ENCODE assay signal across 8 cellular contexts in the genomic region with DNA sequence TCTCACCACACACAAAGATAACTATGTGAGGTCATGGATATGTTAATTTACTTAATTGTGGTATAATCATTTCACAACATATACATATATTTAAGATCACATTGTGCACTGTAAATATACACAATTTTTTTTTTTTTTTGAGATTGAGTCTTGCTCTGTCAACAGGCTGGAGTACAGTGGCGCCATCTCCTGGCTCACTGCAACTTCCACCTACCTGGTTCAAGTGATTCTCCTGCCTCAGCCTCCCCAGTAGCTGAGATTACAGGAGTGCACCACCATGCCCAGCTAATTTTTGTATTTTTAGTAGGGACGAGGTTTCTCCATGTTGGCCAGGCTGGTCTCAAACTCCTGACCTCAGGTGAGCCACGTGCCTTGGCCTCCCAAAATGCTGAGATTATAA. TPM values are rescaled to one million over a fixed set of nuclear protein-coding genes. Genes with fewer than 3 reads are reported as not detected.
DNase-seq lines count a peak whose midpoint lies in the region; ATAC-seq and TF ChIP-seq lines count a peak whose summit lies in the region.

No MANE protein-coding gene starts in this region.

- peaks cover 10% of the 10 kb centered on the region for H3K9me3 ChIP-seq in left ventricle myocardium inferior (replicated peaks)

- peak; percentile 53 for TF ChIP-seq CTCF in left ventricle myocardium inferior (IDR thresholded peaks at IDR 0.05; ENCODE audit: borderline replicate concordance)

- no peaks in the 10 kb centered on the region for H3K27me3 ChIP-seq in left ventricle myocardium inferior (ENCODE audit: low read depth)

- ATAC-seq in Right ventricle myocardium inferior (no peak), HG03521 (IDR thresholded peaks at IDR 0.05; ENCODE audit: unreplicated experiment) (no peak)

- DNase-seq in left ventricle myocardium inferior (no peak), Right ventricle myocardium inferior (ENCODE audit: missing footprints) (no peak), fibroblast of gingiva (ENCODE audit: low read depth) (peak; percentile 27), dedifferentiated amniotic fluid mesenchymal stem cell (ENCODE audit: extremely low spot score) (no peak), GM19240 (ENCODE audit: insufficient read length, low spot score) (no peak)
- DNase-seq in activated CD4-positive, alpha-beta T cell treated with anti-CD3 and anti-CD28 coated beads for 48 hours, result peak; percentile 71
- peak; percentile 23 for DNase-seq in stimulated activated CD4-positive, alpha-beta T cell treated with anti-CD3 and anti-CD28 coated beads, Interleukin-2, amount 100 ng/mL, for 4 hours (ENCODE audit: low read depth)

- H3K4me3 ChIP-seq in left ventricle myocardium inferior, result no peak overlapping the region

- H3K36me3 ChIP-seq in left ventricle myocardium inferior, result no peaks in the 10 kb centered on the region

- intact Hi-C loops in left ventricle myocardium inferior (cut with micrococcal nuclease), result no loop called here
- intact Hi-C loops in Right ventricle myocardium inferior (cut with DNase I), result no loop called here

- H3K27ac ChIP-seq in left ventricle myocardium inferior (replicated peaks), result no peak overlapping the region

- peaks cover 5% of the 10 kb centered on the region for H3K4me1 ChIP-seq in left ventricle myocardium inferior

RNA-seq across cellular contexts. Expression of gene PRSS54, which starts 11.5 kb away (rescaled TPM):
- total RNA-seq in left ventricle myocardium inferior (not detected), Right ventricle myocardium inferior (not detected)

Comparison
In these comparisons a context has a peak if more than half of its experiments do, and no peak if none do; other contexts are left out.
1. DNase-seq: peak in activated CD4-positive, alpha-beta T cell treated with anti-CD3 and anti-CD28 coated beads for 48 hours (single experiment), fibroblast of gingiva (single experiment) and stimulated activated CD4-positive, alpha-beta T cell treated with anti-CD3 and anti-CD28 coated beads, Interleukin-2, amount 100 ng/mL, for 4 hours (single experiment); none in left ventricle myocardium inferior (single experiment), Right ventricle myocardium inferior (single experiment), dedifferentiated amniotic fluid mesenchymal stem cell (single experiment) and GM19240 (single experiment).